Comparison of ENCODE assay signal across 21 cellular contexts in genomic region chr12:54012631-54013398, GRCh38. TPM values are rescaled to one million over a fixed set of nuclear protein-coding genes. Genes with fewer than 3 reads are reported as not detected.
A peak's percentile ranks its signal among the peaks of the same experiment; 100 is the strongest.
DNase-seq lines count a peak whose midpoint lies in the region; ATAC-seq and TF ChIP-seq lines count a peak whose summit lies in the region.
"Had no signal": no experiment of that assay in that cellular context is flagged by ENCODE, and none has a peak within 500 bp of the region (broad histone marks: within the 10 kb centered on the region; RNA-seq: fewer than 3 reads in every experiment).

No MANE protein-coding gene starts in this region.

- H3K27me3 Mint-ChIP-seq in activated T-cell treated with anti-CD3 and anti-CD28 coated beads, Interleukin-2, amount 50 U/mL, for 72 hours (ENCODE audit: low read depth), result peaks cover 87% of the 10 kb centered on the region

- H2AFZ ChIP-seq in DND-41 (ENCODE audit: low read depth, low read length) (no peak overlapping the region), Loucy (ENCODE audit: low read length) (no peak overlapping the region)
- H2AFZ ChIP-seq: PC-9 had no signal

- H3K4me1 Mint-ChIP-seq in activated T-cell treated with anti-CD3 and anti-CD28 coated beads, Interleukin-2, amount 50 U/mL, for 72 hours (ENCODE audit: low read depth), result peaks cover 39% of the 10 kb centered on the region

- H3K9me3 ChIP-seq in DND-41 (ENCODE audit: insufficient read depth, low read length, severe bottlenecking) (no peaks in the 10 kb centered on the region), Loucy (ENCODE audit: insufficient read depth, low read depth, low read length) (no peaks in the 10 kb centered on the region), skeletal muscle satellite cell (replicated peaks; ENCODE audit: low read length) (no peaks in the 10 kb centered on the region)
- H3K9me3 ChIP-seq: prostate gland, transverse colon had no signal

- H3K36me3 Mint-ChIP-seq in activated T-cell treated with anti-CD3 and anti-CD28 coated beads, Interleukin-2, amount 50 U/mL, for 72 hours (ENCODE audit: insufficient read depth in 2 of 2), result no peaks in the 10 kb centered on the region
- H3K36me3 Mint-ChIP-seq: activated naive CD4-positive, alpha-beta T cell treated with anti-CD3 and anti-CD28 coated beads, Interleukin-2, amount 50 U/mL, for 24 hours had no signal

- no peaks in the 10 kb centered on the region for H4K20me1 ChIP-seq in DND-41 (ENCODE audit: insufficient read depth, low read length)
- no peaks in the 10 kb centered on the region for H4K20me1 ChIP-seq in Loucy (ENCODE audit: insufficient read depth, low read length, poor library complexity, severe bottlenecking)

- peaks cover 10% of the 10 kb centered on the region for H3F3A ChIP-seq in Loucy (ENCODE audit: low read depth)

- H3K4me1 ChIP-seq in DND-41 (ENCODE audit: insufficient read depth, low read length) (peaks cover 8% of the 10 kb centered on the region), Loucy (ENCODE audit: insufficient read depth, low read length, poor library complexity, severe bottlenecking) (peaks cover 55% of the 10 kb centered on the region), skeletal muscle satellite cell (ENCODE audit: control insufficient read depth, insufficient read depth, low read length) (peaks cover 61% of the 10 kb centered on the region)
- H3K4me1 ChIP-seq: prostate gland had no signal

- H3K9me2 ChIP-seq in Loucy (replicated peaks; ENCODE audit: low read depth, low read length), result no peaks in the 10 kb centered on the region

- ATAC-seq in DND-41 (ENCODE audit: insufficient read depth, low read depth) (no peak), GM21423 (IDR thresholded peaks at IDR 0.05; ENCODE audit: unreplicated experiment) (no peak), HG03342 (IDR thresholded peaks at IDR 0.05; ENCODE audit: unreplicated experiment) (no peak)
- ATAC-seq in activated T-cell treated with anti-CD3 and anti-CD28 coated beads, Interleukin-2, amount 50 U/mL, for 72 hours (replicated peaks in 1 of 2), result no peak
- ATAC-seq: naive thymus-derived CD8-positive, alpha-beta T cell; stimulated activated effector memory CD8-positive, alpha-beta T cell treated with anti-CD3 and anti-CD28 coated beads, Interleukin-12 subunit alpha, Interleukin-12 subunit beta, amount 100 ng/mL, for 72 hours had no signal

- H3K4me3 Mint-ChIP-seq in activated T-cell treated with anti-CD3 and anti-CD28 coated beads, Interleukin-2, amount 50 U/mL, for 72 hours, result no peak overlapping the region
- H3K4me3 Mint-ChIP-seq: activated naive CD4-positive, alpha-beta T cell treated with anti-CD3 and anti-CD28 coated beads, Interleukin-2, amount 50 U/mL, for 24 hours; naive thymus-derived CD8-positive, alpha-beta T cell; stimulated activated effector memory CD8-positive, alpha-beta T cell treated with anti-CD3 and anti-CD28 coated beads, Interleukin-12 subunit alpha, Interleukin-12 subunit beta, amount 100 ng/mL, for 72 hours had no signal

- H3K36me3 ChIP-seq in DND-41 (ENCODE audit: insufficient read depth, low read length), result no peaks in the 10 kb centered on the region
- no peaks in the 10 kb centered on the region for H3K36me3 ChIP-seq in Loucy (ENCODE audit: insufficient read depth, low read length)
- H3K36me3 ChIP-seq in skeletal muscle satellite cell (ENCODE audit: insufficient read depth, low read length), result peaks cover 2% of the 10 kb centered on the region
- H3K36me3 ChIP-seq: prostate gland, transverse colon had no signal

- H3K27me3 ChIP-seq in DND-41 (ENCODE audit: insufficient read depth, low read length, poor library complexity) (peaks cover 71% of the 10 kb centered on the region), Loucy (ENCODE audit: insufficient read depth, low read length, poor library complexity, severe bottlenecking) (no peaks in the 10 kb centered on the region), skeletal muscle satellite cell (ENCODE audit: control insufficient read depth, insufficient read depth, low read length) (no peaks in the 10 kb centered on the region)

- H3K9ac ChIP-seq in DND-41 (ENCODE audit: low read depth, low read length), result no peak overlapping the region
- no peak overlapping the region for H3K9ac ChIP-seq in Loucy (ENCODE audit: low read depth, low read length, poor library complexity, severe bottlenecking)
- H3K9ac ChIP-seq in skeletal muscle satellite cell (ENCODE audit: low read depth, low read length), result peak overlapping the region; percentile 88

- TF ChIP-seq CTCF in DND-41 (IDR thresholded peaks at IDR 0.05; ENCODE audit: borderline replicate concordance, extremely low read depth, low read length, poor library complexity, severe bottlenecking) (peak; percentile 41), Loucy (conservative IDR thresholded peaks at IDR 0.05; ENCODE audit: low read length) (peak; percentile 42), fibroblast of mammary gland (conservative IDR thresholded peaks at IDR 0.05; ENCODE audit: control insufficient read depth, insufficient read depth, low read depth, low read length) (peak; percentile 2)

- no peak for DNase-seq in DND-41
- peak; percentile 51 for DNase-seq in fibroblast of mammary gland (ENCODE audit: low read depth)
- no peak for DNase-seq in NCI-H345 (lab: John Stamatoyannopoulos, UW)
- no peak for DNase-seq in activated T-cell treated with anti-CD3 and anti-CD28 coated beads, Interleukin-2, amount 50 U/mL, for 72 hours
- DNase-seq: activated CD4-positive, alpha-beta T cell treated with anti-CD3 and anti-CD28 coated beads for 4 hours; activated CD8-positive, alpha-beta memory T cell treated with anti-CD3 and anti-CD28 coated beads, Interleukin-2, amount 50 U/mL, for 4 hours; DMS153; IMR-90; NCI-H1048; NCI-H526 treated with DMSO at 0.1 percent for 48 hours; PC-9; transverse colon had no signal

- no peak overlapping the region for H3K4me2 ChIP-seq in DND-41 (ENCODE audit: insufficient read depth, low read length)
- peak overlapping the region; percentile 20 for H3K4me2 ChIP-seq in Loucy (ENCODE audit: low read depth, low read length, poor library complexity, severe bottlenecking)
- H3K4me2 ChIP-seq in skeletal muscle satellite cell (ENCODE audit: low read length), result peak overlapping the region; percentile 88
- H3K4me2 ChIP-seq: PC-9 had no signal

- no peaks in the 10 kb centered on the region for H3K9me3 Mint-ChIP-seq in activated T-cell treated with anti-CD3 and anti-CD28 coated beads, Interleukin-2, amount 50 U/mL, for 72 hours
- H3K9me3 Mint-ChIP-seq: activated naive CD4-positive, alpha-beta T cell treated with anti-CD3 and anti-CD28 coated beads, Interleukin-2, amount 50 U/mL, for 24 hours; naive thymus-derived CD8-positive, alpha-beta T cell; stimulated activated effector memory CD8-positive, alpha-beta T cell treated with anti-CD3 and anti-CD28 coated beads, Interleukin-12 subunit alpha, Interleukin-12 subunit beta, amount 100 ng/mL, for 72 hours had no signal

- H3K4me3 ChIP-seq in DND-41 (ENCODE audit: low read depth in 1 of 2, low read length in 2 of 2), result no peak overlapping the region
- no peak overlapping the region for H3K4me3 ChIP-seq in Loucy (ENCODE audit: low read length, poor library complexity, severe bottlenecking)
- peak overlapping the region; percentile 21 for H3K4me3 ChIP-seq in fibroblast of mammary gland (ENCODE audit: control insufficient read depth, low read depth, low read length)
- peak overlapping the region; percentile 68 for H3K4me3 ChIP-seq in skeletal muscle satellite cell (ENCODE audit: low read length)
- H3K4me3 ChIP-seq: PC-9, prostate gland, transverse colon had no signal

- H3K27ac ChIP-seq in DND-41 (ENCODE audit: low read length), result no peak overlapping the region
- H3K27ac ChIP-seq: C4-2B, PC-9, prostate gland, transverse colon had no signal

- no peak overlapping the region for H3K27ac Mint-ChIP-seq in activated T-cell treated with anti-CD3 and anti-CD28 coated beads, Interleukin-2, amount 50 U/mL, for 72 hours
- H3K27ac Mint-ChIP-seq: activated naive CD4-positive, alpha-beta T cell treated with anti-CD3 and anti-CD28 coated beads, Interleukin-2, amount 50 U/mL, for 24 hours; stimulated activated effector memory CD8-positive, alpha-beta T cell treated with anti-CD3 and anti-CD28 coated beads, Interleukin-12 subunit alpha, Interleukin-12 subunit beta, amount 100 ng/mL, for 72 hours had no signal

- H3K79me2 ChIP-seq in DND-41 (ENCODE audit: insufficient read depth, low read length) (no peaks in the 10 kb centered on the region), Loucy (ENCODE audit: insufficient read depth, low read length) (0 out of 2 replicates have a peak, but pooled peaks cover 6% of the 10 kb centered on the region)

RNA-seq across cellular contexts. Expression of gene HOXC8, which starts 4.0 kb away (rescaled TPM):
- 3.1 and 4.8 TPM in 2 replicates for total RNA-seq in skeletal muscle satellite cell (2012; rRNA removed)
- not detected for total RNA-seq in activated T-cell treated with anti-CD3 and anti-CD28 coated beads, Interleukin-2, amount 50 U/mL, for 72 hours
- total RNA-seq: naive thymus-derived CD8-positive, alpha-beta T cell; transverse colon had no signal

RNA-seq across cellular contexts. Expression of gene HOXC9, which starts 12.9 kb away (rescaled TPM):
- 4.1 and 7.6 TPM in 2 replicates for total RNA-seq in skeletal muscle satellite cell (2012; rRNA removed)
- total RNA-seq in activated T-cell treated with anti-CD3 and anti-CD28 coated beads, Interleukin-2, amount 50 U/mL, for 72 hours, result not detected
- total RNA-seq: IMR-90; naive thymus-derived CD8-positive, alpha-beta T cell; transverse colon had no signal

RNA-seq across cellular contexts. Expression of gene HOXC6, which starts 15.4 kb away (rescaled TPM):
- 2.5 and 4.6 TPM in 2 replicates for total RNA-seq in skeletal muscle satellite cell (2012; rRNA removed)
- total RNA-seq in activated T-cell treated with anti-CD3 and anti-CD28 coated beads, Interleukin-2, amount 50 U/mL, for 72 hours, result not detected
- total RNA-seq: IMR-90; naive thymus-derived CD8-positive, alpha-beta T cell had no signal

RNA-seq across cellular contexts. Expression of gene HOXC5, which starts 20.0 kb away (rescaled TPM):
- 1.1 and 1.3 TPM in 2 replicates for total RNA-seq in skeletal muscle satellite cell (2012; rRNA removed)
- not detected for total RNA-seq in activated T-cell treated with anti-CD3 and anti-CD28 coated beads, Interleukin-2, amount 50 U/mL, for 72 hours
- total RNA-seq: IMR-90; naive thymus-derived CD8-positive, alpha-beta T cell had no signal

RNA-seq across cellular contexts. Expression of gene HOXC10, which starts 27.9 kb away (rescaled TPM):
- total RNA-seq in skeletal muscle satellite cell (2012; rRNA removed), result 1.8 and 3.7 TPM in 2 replicates
- not detected for total RNA-seq in activated T-cell treated with anti-CD3 and anti-CD28 coated beads, Interleukin-2, amount 50 U/mL, for 72 hours
- total RNA-seq: IMR-90; naive thymus-derived CD8-positive, alpha-beta T cell; transverse colon had no signal

Comparison
In these comparisons a context has a peak if more than half of its experiments do, and no peak if none do; other contexts are left out.
1. H3K4me3 ChIP-seq: peak in fibroblast of mammary gland (single experiment) and skeletal muscle satellite cell (single experiment); none in DND-41 (0 of 2) and Loucy (single experiment).
2. Peak in every context shown above with its lines, with median percentiles within 50 percentile points of each other: CTCF ChIP-seq.